8 cellular contexts compared by ENCODE assay signal in genomic region chr3:58305882-58306661, GRCh38. TPM values are rescaled to one million over a fixed set of nuclear protein-coding genes. Genes with fewer than 3 reads are reported as not detected.
DNase-seq lines count a peak whose midpoint lies in the region; ATAC-seq, FAIRE-seq and TF ChIP-seq lines count a peak whose summit lies in the region.

TSS of gene HTD2 (plus strand) at chr3:58306520. CDS start at chr3:58317614, 11,094 bp downstream.
TSS of gene RPP14 (plus strand) at chr3:58306245. CDS start at chr3:58310330, 4,085 bp downstream.

- peaks cover 17% of the 10 kb centered on the region for H3K27me3 Mint-ChIP-seq in type B pancreatic cell

- peak within 1 kb of the TSS; percentile 82 for H2BK5ac ChIP-seq in trophoblast cell (ENCODE audit: low read depth, low read length, poor library complexity)

- no peaks in the 10 kb centered on the region for H3K9me3 Mint-ChIP-seq in type B pancreatic cell

- peak; percentile 86 for ATAC-seq in HG02840 (IDR thresholded peaks at IDR 0.05; ENCODE audit: low FRiP score, unreplicated experiment)

- H3K27ac Mint-ChIP-seq in type B pancreatic cell: peak within 1 kb of the TSS; percentile 99

- peak within 1 kb of the TSS; percentile 85 for H3K14ac ChIP-seq in trophoblast cell (ENCODE audit: low read length)

- peak within 1 kb of the TSS; percentile 89 for H4K91ac ChIP-seq in trophoblast cell (ENCODE audit: low read depth, low read length)

- TF ChIP-seq CTCF in cardiac muscle cell (IDR thresholded peaks at IDR 0.05; ENCODE audit: low read depth, low read length): peak; percentile 98
- peak; percentile 99 for TF ChIP-seq CTCF in type B pancreatic cell (conservative IDR thresholded peaks at IDR 0.05)

- peak within 1 kb of the TSS; percentile 95 for H3K4me3 ChIP-seq in cardiac muscle cell
- peak within 1 kb of the TSS; percentile 92 for H3K4me3 ChIP-seq in trophoblast cell (ENCODE audit: low read depth, low read length)

- H3K4me1 ChIP-seq in cardiac muscle cell (ENCODE audit: low read depth): peaks cover 13% of the 10 kb centered on the region
- H3K4me1 ChIP-seq in trophoblast cell (ENCODE audit: control insufficient read depth in 1 of 2, insufficient read depth in 2 of 2, low read length in 2 of 2): peaks cover 3 to 6% of the 10 kb centered on the region in 2 experiments

- peaks cover 4% of the 10 kb centered on the region for H3K79me1 ChIP-seq in trophoblast cell (ENCODE audit: low read length)

- H3K4me3 Mint-ChIP-seq in type B pancreatic cell: peak within 1 kb of the TSS; percentile 96

- H3K23ac ChIP-seq in trophoblast cell (ENCODE audit: low read length): no peak within 1 kb of the TSS

- H2BK120ac ChIP-seq in trophoblast cell (ENCODE audit: insufficient read depth, low read length, poor library complexity): peak within 1 kb of the TSS; percentile 78

- H3K4me2 ChIP-seq in trophoblast cell (ENCODE audit: low read length): peak within 1 kb of the TSS; percentile 82

- H3K4ac ChIP-seq in trophoblast cell (ENCODE audit: low read depth, low read length): peak within 1 kb of the TSS; percentile 73

- peaks cover 13% of the 10 kb centered on the region for H3K36me3 ChIP-seq in cardiac muscle cell
- peaks cover 8 to 11% of the 10 kb centered on the region in 2 experiments for H3K36me3 ChIP-seq in trophoblast cell (ENCODE audit: control insufficient read depth in 1 of 2, insufficient read depth in 2 of 2, low read length in 2 of 2)

- H3K27me3 ChIP-seq in cardiac muscle cell: no peaks in the 10 kb centered on the region
- no peaks in the 10 kb centered on the region for H3K27me3 ChIP-seq in trophoblast cell (ENCODE audit: insufficient read depth, low read length)

- H2BK12ac ChIP-seq in trophoblast cell (ENCODE audit: low read length): no peak within 1 kb of the TSS

- peak; percentile 97 for FAIRE-seq in GM12891 (lab: Jason Lieb, UNC)

- WGBS in adipose tissue, 3 donors: 4 to 5% (median 4%) methylated on average over 68 to 71 of the region's 71 CpGs
- WGBS in trophoblast cell (ENCODE audit: extremely low coverage, insufficient coverage, insufficient read length): no CpG with 5 or more reads among the region's 71 CpGs

- peak within 1 kb of the TSS; percentile 97 for H3K9ac ChIP-seq in trophoblast cell (ENCODE audit: low read length)

- H2AK5ac ChIP-seq in trophoblast cell (ENCODE audit: low read length): no peak within 1 kb of the TSS

- no peaks in the 10 kb centered on the region for H3K9me3 ChIP-seq in cardiac muscle cell (ENCODE audit: low read depth)
- no peaks in the 10 kb centered on the region for H3K9me3 ChIP-seq in trophoblast cell (ENCODE audit: insufficient read depth, low read depth, low read length)

- peak within 1 kb of the TSS; percentile 71 for H3K27ac ChIP-seq in adipose tissue (ENCODE audit: low read depth, low read length)
- H3K27ac ChIP-seq in cardiac muscle cell: peak within 1 kb of the TSS; percentile 100
- peak within 1 kb of the TSS; percentile 93 for H3K27ac ChIP-seq in trophoblast cell (ENCODE audit: low read depth, low read length)

- peak; percentile 88 for DNase-seq in GM12891 (ENCODE audit: insufficient read length, low spot score)
- peak; percentile 88 for DNase-seq in NCI-H1436 (lab: John Stamatoyannopoulos, UW)
- DNase-seq in T follicular helper cell (ENCODE audit: low read depth): peak; percentile 97
- peak; percentile 98 to 99 for DNase-seq in cardiac muscle cell (ENCODE audit: low read depth in 1 of 2, low spot score in 1 of 2)
- DNase-seq in trophoblast cell: peak; percentile 98 to 100
- peak; percentile 98 for DNase-seq in type B pancreatic cell (ENCODE audit: extremely low spot score, unreplicated experiment)

- peaks cover 12% of the 10 kb centered on the region for H3K36me3 Mint-ChIP-seq in type B pancreatic cell

- H2AFZ ChIP-seq in trophoblast cell (ENCODE audit: insufficient read depth, low read length, poor library complexity): peak within 1 kb of the TSS; percentile 75

- H3K79me2 ChIP-seq in trophoblast cell (ENCODE audit: control insufficient read depth, insufficient read depth, low read length, poor library complexity): peaks cover 10% of the 10 kb centered on the region

- H4K12ac ChIP-seq in trophoblast cell (ENCODE audit: low read depth, low read length): peak within 1 kb of the TSS; percentile 89

- peaks cover 18% of the 10 kb centered on the region for H3K4me1 Mint-ChIP-seq in type B pancreatic cell (ENCODE audit: unreplicated experiment)

- H3K18ac ChIP-seq in trophoblast cell (ENCODE audit: low read length): peak within 1 kb of the TSS; percentile 73

- peak; percentile 81 for TF ChIP-seq POLR2A in GM12891 (IDR thresholded peaks at IDR 0.05; ENCODE audit: low read depth, low read length)

- H4K8ac ChIP-seq in trophoblast cell (ENCODE audit: low read depth, low read length): peak within 1 kb of the TSS; percentile 91

TF ChIP-seq in GM12891, 5 proteins besides CTCF, POLR2A, EP300 and RAD21:
- TF ChIP-seq POLR2AphosphoS5 (IDR thresholded peaks at IDR 0.05; ENCODE audit: low read depth, low read length): peak; percentile 75; the same call in 1 of the 2 replicates
- peak; percentile 76; the same call in 1 of the 2 replicates for TF ChIP-seq POU2F2 (IDR thresholded peaks at IDR 0.05; ENCODE audit: low read depth, low read length)
- TF ChIP-seq PAX5 (IDR thresholded peaks at IDR 0.05; ENCODE audit: insufficient read depth, low read length, severe bottlenecking): peak; percentile 98
- TF ChIP-seq TAF1 (IDR thresholded peaks at IDR 0.05; ENCODE audit: low read depth, low read length): peak; percentile 75
- no peak for TF ChIP-seq SPI1 (IDR thresholded peaks at IDR 0.05; ENCODE audit: low read depth, low read length)

RNA-seq across cellular contexts. Expression of gene HTD2, which starts in this region (rescaled TPM):
- polyA plus RNA-seq in GM12891 (2012; ENCODE audit: low read depth, missing spikeins): 2.8 TPM
- polyA plus RNA-seq in adipose tissue (1 to 10 TPM; 1.2 to 7.8 (median 3.2) TPM), cardiac muscle cell (26.0 and 36.0 TPM in 2 replicates)
- total RNA-seq in cardiac muscle cell (9.9 and 11.8 TPM in 2 replicates), type B pancreatic cell (ENCODE audit: low replicate concordance) (10.6 and 11.4 TPM in 2 replicates)
- polyA plus RNA-seq in trophoblast cell (2013): 4.4 and 5.4 TPM in 2 replicates

RNA-seq across cellular contexts. Expression of gene RPP14, which starts in this region (rescaled TPM):
- polyA plus RNA-seq in GM12891 (2012; ENCODE audit: low read depth, missing spikeins): 5.9 TPM
- polyA plus RNA-seq in adipose tissue: 10 to 100 TPM in 1 of 3 donors, 1 to 10 TPM in 2; 3.4 to 11.7 (median 7.3) TPM
- total RNA-seq in cardiac muscle cell: 7.9 and 11.1 TPM in 2 replicates
- polyA plus RNA-seq in cardiac muscle cell: 14.2 TPM in 2 replicates
- polyA plus RNA-seq in trophoblast cell (2013): 8.7 and 9.9 TPM in 2 replicates
- total RNA-seq in type B pancreatic cell (ENCODE audit: low replicate concordance): 22.1 and 23.3 TPM in 2 replicates

Comparison
In these comparisons a context has a peak if more than half of its experiments do, and no peak if none do; other contexts are left out.
1. Peak in every context shown above with its lines: DNase-seq, ATAC-seq, H3K4me3 ChIP-seq and H3K27ac ChIP-seq.